Comparison of ENCODE assay signal across 10 cellular contexts in genomic region chr5:68562308-68562707, GRCh38.
A peak's percentile ranks its signal among the peaks of the same experiment; 100 is the strongest.
DNase-seq lines count a peak whose midpoint lies in the region; ATAC-seq and TF ChIP-seq lines count a peak whose summit lies in the region.
"Had no signal": no experiment of that assay in that cellular context is flagged by ENCODE, and none has a peak within 500 bp of the region (broad histone marks: within the 10 kb centered on the region; RNA-seq: fewer than 3 reads in every experiment).

No MANE protein-coding gene starts in this region.

- H3K4me3 ChIP-seq in adrenal gland (no peak overlapping the region), prostate gland (no peak overlapping the region)

- H3K36me3 ChIP-seq in adrenal gland (replicated peaks in 1 of 2) (no peaks in the 10 kb centered on the region), prostate gland (no peaks in the 10 kb centered on the region)

- H3K27ac ChIP-seq in adrenal gland = no peak overlapping the region
- no peak overlapping the region for H3K27ac ChIP-seq in prostate gland
- H3K27ac ChIP-seq: 22Rv1 had no signal

- H3K27me3 ChIP-seq in adrenal gland (no peaks in the 10 kb centered on the region), prostate gland (replicated peaks; ENCODE audit: insufficient read depth) (no peaks in the 10 kb centered on the region)

- intact Hi-C loops in adrenal gland (cut with DNase I) (no loop called here), left ventricle myocardium superior (cut with micrococcal nuclease) (no loop called here), prostate gland (cut with DNase I) (no loop called here)

- WGBS in adrenal gland, 4 donors = 68 to 83% (median 75%) methylated on average over 3 of the region's 3 CpGs
- 81% methylated on average over 3 of the region's 3 CpGs for WGBS in prostate gland

- H3K9me3 ChIP-seq in adrenal gland (replicated peaks in 1 of 3) (no peaks in the 10 kb centered on the region), prostate gland (no peaks in the 10 kb centered on the region)

- no peak for TF ChIP-seq POLR2A in adrenal gland (IDR thresholded peaks at IDR 0.05)
- no peak for TF ChIP-seq POLR2A in prostate gland (IDR thresholded peaks at IDR 0.05)

- ATAC-seq in left ventricle myocardium superior (peak; percentile 95), GM19455 (IDR thresholded peaks at IDR 0.05; ENCODE audit: unreplicated experiment) (no peak), HG03025 (IDR thresholded peaks at IDR 0.05; ENCODE audit: low FRiP score, unreplicated experiment) (no peak)

- H3K4me1 ChIP-seq in adrenal gland (replicated peaks in 1 of 2) = peaks cover 0 to 5% of the 10 kb centered on the region in 2 donors
- H3K4me1 ChIP-seq in prostate gland (replicated peaks) = no peaks in the 10 kb centered on the region

- peak; percentile 31 for DNase-seq in DMS53 (lab: John Stamatoyannopoulos, UW)
- no peak for DNase-seq in DMS53 treated with DMSO at 0.1 percent for 48 hours (lab: John Stamatoyannopoulos, UW; ENCODE audit: unreplicated experiment)
- peak in 6 of 7 donors; percentile 17 to 65 (median 32) for DNase-seq in adrenal gland
- no peak for DNase-seq in left ventricle myocardium superior
- peak; percentile 83 for DNase-seq in renal cortical epithelial cell (ENCODE audit: low read depth)
- DNase-seq in prostate gland (ENCODE audit: low spot score) = no peak
- DNase-seq: activated B cell treated with CpG ODN at 0.5 μM for 24 hours had no signal

- TF ChIP-seq CTCF in adrenal gland (IDR thresholded peaks at IDR 0.05) = no peak
- TF ChIP-seq CTCF in prostate gland (IDR thresholded peaks at IDR 0.05) = no peak

Comparison
In these comparisons a context has a peak if more than half of its experiments do, and no peak if none do; other contexts are left out.
1. DNase-seq: peak in DMS53 (single experiment), adrenal gland (6 of 7) and renal cortical epithelial cell (single experiment); none in DMS53 treated with DMSO at 0.1 percent for 48 hours (single experiment), left ventricle myocardium superior (single experiment) and prostate gland (single experiment).